Comparison of ENCODE assay signal across 8 cellular contexts in the genomic region with DNA sequence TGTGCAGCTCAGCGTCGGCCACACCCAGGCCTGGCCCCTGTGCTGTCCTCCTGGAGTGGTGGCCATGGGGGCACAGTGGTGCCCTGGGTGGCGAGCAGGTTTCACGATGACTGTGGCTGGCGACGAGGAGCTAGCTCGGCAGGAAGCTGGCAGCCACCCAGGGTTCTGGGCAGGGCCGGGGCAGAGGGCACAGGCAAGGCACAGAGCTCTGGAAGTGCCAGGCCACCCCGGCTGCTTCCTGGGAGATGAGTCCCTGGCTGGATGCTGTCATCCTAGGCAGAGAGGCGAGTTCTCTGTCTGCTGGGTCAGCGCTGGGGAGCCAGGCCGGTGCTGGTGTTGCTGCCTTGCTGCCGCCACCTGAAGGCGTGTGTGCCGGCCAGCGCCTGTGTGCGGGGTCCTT. TPM values are rescaled to one million over a fixed set of nuclear protein-coding genes. Genes with fewer than 3 reads are reported as not detected.
DNase-seq lines count a peak whose midpoint lies in the region; ATAC-seq and TF ChIP-seq lines count a peak whose summit lies in the region.

No MANE protein-coding gene starts in this region.

- H3K27ac ChIP-seq in H9 (ENCODE audit: insufficient read length, low read depth, low read length) (no peak overlapping the region), body of pancreas (peak overlapping the region; percentile 40 to 93 (median 74)), left lung (peak overlapping the region in 1 of 2 donors; percentile 31), thyroid gland (peak overlapping the region in 2 of 3 donors; percentile 24 to 28)

- no peak overlapping the region for H3T11ph ChIP-seq in H9 (ENCODE audit: low read length)

- no peaks in the 10 kb centered on the region for H3K9me3 ChIP-seq in H9 (ENCODE audit: control insufficient read depth, low read depth, low read length)
- no peaks in the 10 kb centered on the region for H3K9me3 ChIP-seq in body of pancreas
- no peaks in the 10 kb centered on the region for H3K9me3 ChIP-seq in left lung
- H3K9me3 ChIP-seq in thyroid gland, result no peaks in the 10 kb centered on the region

- DNase-seq in H9 (no peak), body of pancreas (peak; percentile 79 to 89 (median 86)), left lung (peak; percentile 81 to 90), thyroid gland (peak; percentile 57), islet precursor cell (no peak), occipital lobe (lab: John Stamatoyannopoulos, UW) (no peak)

- TF ChIP-seq CTCF in H9 (conservative IDR thresholded peaks at IDR 0.05) (no peak), body of pancreas (IDR thresholded peaks at IDR 0.05) (no peak), left lung (IDR thresholded peaks at IDR 0.05) (no peak), thyroid gland (IDR thresholded peaks at IDR 0.05) (no peak)

- H2BK12ac ChIP-seq in H9 (ENCODE audit: insufficient read length, low read depth, low read length), result no peak overlapping the region

- no peaks in the 10 kb centered on the region for H3K4me1 ChIP-seq in H9 (ENCODE audit: insufficient read depth, low read length)
- H3K4me1 ChIP-seq in body of pancreas, result peaks cover 98% of the 10 kb centered on the region
- H3K4me1 ChIP-seq in left lung, result peaks cover 61 to 100% of the 10 kb centered on the region in 2 donors
- peaks cover 83 to 100% of the 10 kb centered on the region in 2 donors for H3K4me1 ChIP-seq in thyroid gland

- no peaks in the 10 kb centered on the region; the same call in 1 of the 2 replicates for H3K79me2 ChIP-seq in H9 (ENCODE audit: insufficient read depth, low read length)

- no peak overlapping the region for H3K27ac Mint-ChIP-seq in H9

- H2BK120ac ChIP-seq in H9 (ENCODE audit: low read depth, low read length, poor library complexity, severe bottlenecking), result no peak overlapping the region

- H3K14ac ChIP-seq in H9 (ENCODE audit: insufficient read depth, low read length), result peak overlapping the region; percentile 49; the same call in 1 of the 2 replicates

- H3K27me3 Mint-ChIP-seq in H9 (ENCODE audit: low read depth), result no peaks in the 10 kb centered on the region

- H3K79me1 ChIP-seq in H9 (ENCODE audit: insufficient read depth, low read depth, low read length, poor library complexity, severe bottlenecking), result no peaks in the 10 kb centered on the region

- H3K4me3 Mint-ChIP-seq in H9, result no peak overlapping the region

- no peak overlapping the region for H2BK15ac ChIP-seq in H9 (ENCODE audit: low read depth, low read length)

- H3K23me2 ChIP-seq in H9 (ENCODE audit: insufficient read length, low read depth, low read length, poor library complexity, severe bottlenecking), result no peaks in the 10 kb centered on the region

- H3K4me2 ChIP-seq in H9 (ENCODE audit: insufficient read depth, insufficient read length, low read length), result no peak overlapping the region

- H3K4ac ChIP-seq in H9 (ENCODE audit: low read depth, low read length), result no peak overlapping the region

- H2BK5ac ChIP-seq in H9 (ENCODE audit: insufficient read length, low read length), result no peak overlapping the region

- H2BK20ac ChIP-seq in H9 (ENCODE audit: low read depth, low read length, poor library complexity, severe bottlenecking), result no peak overlapping the region

- no peaks in the 10 kb centered on the region for H3K9me3 Mint-ChIP-seq in H9

- no peak overlapping the region for H4K5ac ChIP-seq in H9 (ENCODE audit: insufficient read length, low read depth, low read length)

- H3K4me3 ChIP-seq in body of pancreas (no peak overlapping the region), left lung (no peak overlapping the region), thyroid gland (replicated peaks in 1 of 3) (no peak overlapping the region)

- TF ChIP-seq POLR2A in body of pancreas (IDR thresholded peaks at IDR 0.05) (no peak), thyroid gland (IDR thresholded peaks at IDR 0.05) (no peak)

- H3K27me3 ChIP-seq in H9 (ENCODE audit: insufficient read depth, low read length) (no peaks in the 10 kb centered on the region), body of pancreas (no peaks in the 10 kb centered on the region), left lung (no peaks in the 10 kb centered on the region), thyroid gland (no peaks in the 10 kb centered on the region)

- H3K36me3 ChIP-seq in body of pancreas (replicated peaks in 1 of 2; ENCODE audit: insufficient read depth in 1 of 2, low read depth in 2 of 2) (no peaks in the 10 kb centered on the region), left lung (no peaks in the 10 kb centered on the region), thyroid gland (no peaks in the 10 kb centered on the region)

- no peak overlapping the region for H3K9ac ChIP-seq in H9 (ENCODE audit: extremely low read depth, insufficient read length, low read length)

- peaks cover 2% of the 10 kb centered on the region for H4K20me1 ChIP-seq in H9 (ENCODE audit: control insufficient read depth, insufficient read depth, insufficient read length)

- H2AK5ac ChIP-seq in H9 (ENCODE audit: insufficient read length, low read length), result no peak overlapping the region

- ATAC-seq in body of pancreas (peak; percentile 15), left lung (peak; percentile 31), HG03439 (IDR thresholded peaks at IDR 0.05; ENCODE audit: unreplicated experiment) (no peak), GM19324 (IDR thresholded peaks at IDR 0.05; ENCODE audit: low FRiP score, unreplicated experiment) (no peak)

- H4K8ac ChIP-seq in H9 (replicated peaks; ENCODE audit: insufficient read length, low read depth, low read length), result no peak overlapping the region

- H3K36me3 Mint-ChIP-seq in H9 (ENCODE audit: insufficient read depth in 1 of 3, low read depth in 3 of 3), result no peaks in the 10 kb centered on the region; a peak in 1 of 7 replicates

- no peak overlapping the region for H3K56ac ChIP-seq in H9 (ENCODE audit: insufficient read length, low read depth, low read length)

- H3K18ac ChIP-seq in H9 (ENCODE audit: insufficient read length, low read depth, low read length), result no peak overlapping the region

- no peak overlapping the region for H2AFZ ChIP-seq in H9 (ENCODE audit: low read length)

- WGBS in H9 (ENCODE audit: extremely low coverage, insufficient read length, low lambda C conversion rate), result no CpG with 5 or more reads among the region's 17 CpGs
- WGBS in body of pancreas, 2 donors, result 27% methylated on average over 17 of the region's 17 CpGs; no CpG with 5 or more reads in 1 of the 2 donors
- 48% methylated on average over 7 of the region's 17 CpGs; no CpG with 5 or more reads in 1 of the 2 donors for WGBS in thyroid gland, 2 donors

- H3K23ac ChIP-seq in H9 (ENCODE audit: insufficient read length, low read depth, low read length), result no peak overlapping the region

- H4K91ac ChIP-seq in H9 (ENCODE audit: insufficient read length, low read depth, low read length), result no peak overlapping the region

- intact Hi-C loops in body of pancreas (cut with DNase I), result no loop called here
- intact Hi-C loops in left lung (cut with DNase I), result no loop called here
- intact Hi-C loops in thyroid gland (cut with DNase I), result no loop called here

- peaks cover 5 to 31% of the 10 kb centered on the region in 2 experiments for H3K4me1 Mint-ChIP-seq in H9

RNA-seq across cellular contexts. Expression of gene RXRA, which starts 51.7 kb away (rescaled TPM):
- total RNA-seq in H9 (2021) (29.9 and 30.1 TPM in 2 replicates), body of pancreas (10 to 100 TPM; 31.4 to 41.9 TPM), left lung (10 to 100 TPM; 56.7 to 79.5 TPM), thyroid gland (10 to 100 TPM; 39.4 to 81.3 (median 67.4) TPM), occipital lobe (6.6 TPM)

Comparison
In these comparisons a context has a peak if more than half of its experiments do, and no peak if none do; other contexts are left out.
1. DNase-seq: peak in body of pancreas (4 of 4), left lung (2 of 2) and thyroid gland (2 of 2); none in H9 (single experiment), islet precursor cell (single experiment) and occipital lobe (single experiment).
2. ATAC-seq: peak in body of pancreas (single experiment) and left lung (single experiment); none in HG03439 (single experiment) and GM19324 (single experiment).